ENCODE assay signal across 1 cellular context in genomic region chr6:26394289-26394688, GRCh38.
TF ChIP-seq lines count a peak whose summit lies in the region.

No MANE protein-coding gene starts in this region.

TF ChIP-seq in HEK293, 187 proteins besides CTCF, POLR2A, EP300 and RAD21 (continued from another document):
- TF ChIP-seq, protein P1, sequence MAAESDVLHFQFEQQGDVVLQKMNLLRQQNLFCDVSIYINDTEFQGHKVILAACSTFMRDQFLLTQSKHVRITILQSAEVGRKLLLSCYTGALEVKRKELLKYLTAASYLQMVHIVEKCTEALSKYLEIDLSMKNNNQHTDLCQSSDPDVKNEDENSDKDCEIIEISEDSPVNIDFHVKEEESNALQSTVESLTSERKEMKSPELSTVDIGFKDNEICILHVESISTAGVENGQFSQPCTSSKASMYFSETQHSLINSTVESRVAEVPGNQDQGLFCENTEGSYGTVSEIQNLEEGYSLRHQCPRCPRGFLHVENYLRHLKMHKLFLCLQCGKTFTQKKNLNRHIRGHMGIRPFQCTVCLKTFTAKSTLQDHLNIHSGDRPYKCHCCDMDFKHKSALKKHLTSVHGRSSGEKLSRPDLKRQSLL (tag by site-specific recombination; IDR thresholded peaks at IDR 0.05), result no peak
- TF ChIP-seq ZNF221 (tag by site-specific recombination; IDR thresholded peaks at IDR 0.05; ENCODE audit: borderline replicate concordance) (no peak), ZBTB17 (tag by site-specific recombination; IDR thresholded peaks at IDR 0.05) (no peak), KLF10 (tag by site-specific recombination; IDR thresholded peaks at IDR 0.05) (0 out of 2 replicates have a peak, but pooled peaks have one; percentile 41), FEZF1 (tag by site-specific recombination; IDR thresholded peaks at IDR 0.05) (peak; percentile 77), ZNF302 (tag by site-specific recombination; IDR thresholded peaks at IDR 0.05; ENCODE audit: low read depth) (no peak), ZNF623 (tag by site-specific recombination; IDR thresholded peaks at IDR 0.05) (no peak), ZBTB26 (tag by site-specific recombination; optimal IDR thresholded peaks at IDR 0.05) (no peak), ZNF157 (tag by site-specific recombination; IDR thresholded peaks at IDR 0.05) (no peak), ZNF37A (tag by site-specific recombination; IDR thresholded peaks at IDR 0.05) (no peak), ZNF121 (tag by site-specific recombination; IDR thresholded peaks at IDR 0.05) (no peak), KLF16 (tag by site-specific recombination; IDR thresholded peaks at IDR 0.05) (no peak), ZNF19 (tag by site-specific recombination; IDR thresholded peaks at IDR 0.05; ENCODE audit: low read depth) (no peak), PRDM1 (tag by site-specific recombination; IDR thresholded peaks at IDR 0.05) (peak; percentile 21; the same call in 1 of the 2 replicates), ZNF174 (tag by site-specific recombination; IDR thresholded peaks at IDR 0.05) (no peak), ZNF2 (tag by site-specific recombination; IDR thresholded peaks at IDR 0.05) (no peak), TRIM28 (IDR thresholded peaks at IDR 0.05; ENCODE audit: borderline replicate concordance, low read length) (no peak)
- TF ChIP-seq, protein P2, sequence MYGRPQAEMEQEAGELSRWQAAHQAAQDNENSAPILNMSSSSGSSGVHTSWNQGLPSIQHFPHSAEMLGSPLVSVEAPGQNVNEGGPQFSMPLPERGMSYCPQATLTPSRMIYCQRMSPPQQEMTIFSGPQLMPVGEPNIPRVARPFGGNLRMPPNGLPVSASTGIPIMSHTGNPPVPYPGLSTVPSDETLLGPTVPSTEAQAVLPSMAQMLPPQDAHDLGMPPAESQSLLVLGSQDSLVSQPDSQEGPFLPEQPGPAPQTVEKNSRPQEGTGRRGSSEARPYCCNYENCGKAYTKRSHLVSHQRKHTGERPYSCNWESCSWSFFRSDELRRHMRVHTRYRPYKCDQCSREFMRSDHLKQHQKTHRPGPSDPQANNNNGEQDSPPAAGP (tag by site-specific recombination; IDR thresholded peaks at IDR 0.05), result no peak
- TF ChIP-seq, protein P3, sequence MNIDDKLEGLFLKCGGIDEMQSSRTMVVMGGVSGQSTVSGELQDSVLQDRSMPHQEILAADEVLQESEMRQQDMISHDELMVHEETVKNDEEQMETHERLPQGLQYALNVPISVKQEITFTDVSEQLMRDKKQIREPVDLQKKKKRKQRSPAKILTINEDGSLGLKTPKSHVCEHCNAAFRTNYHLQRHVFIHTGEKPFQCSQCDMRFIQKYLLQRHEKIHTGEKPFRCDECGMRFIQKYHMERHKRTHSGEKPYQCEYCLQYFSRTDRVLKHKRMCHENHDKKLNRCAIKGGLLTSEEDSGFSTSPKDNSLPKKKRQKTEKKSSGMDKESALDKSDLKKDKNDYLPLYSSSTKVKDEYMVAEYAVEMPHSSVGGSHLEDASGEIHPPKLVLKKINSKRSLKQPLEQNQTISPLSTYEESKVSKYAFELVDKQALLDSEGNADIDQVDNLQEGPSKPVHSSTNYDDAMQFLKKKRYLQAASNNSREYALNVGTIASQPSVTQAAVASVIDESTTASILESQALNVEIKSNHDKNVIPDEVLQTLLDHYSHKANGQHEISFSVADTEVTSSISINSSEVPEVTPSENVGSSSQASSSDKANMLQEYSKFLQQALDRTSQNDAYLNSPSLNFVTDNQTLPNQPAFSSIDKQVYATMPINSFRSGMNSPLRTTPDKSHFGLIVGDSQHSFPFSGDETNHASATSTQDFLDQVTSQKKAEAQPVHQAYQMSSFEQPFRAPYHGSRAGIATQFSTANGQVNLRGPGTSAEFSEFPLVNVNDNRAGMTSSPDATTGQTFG (tag by site-specific recombination; IDR thresholded peaks at IDR 0.05; ENCODE audit: borderline replicate concordance), result no peak
- TF ChIP-seq, protein P4, sequence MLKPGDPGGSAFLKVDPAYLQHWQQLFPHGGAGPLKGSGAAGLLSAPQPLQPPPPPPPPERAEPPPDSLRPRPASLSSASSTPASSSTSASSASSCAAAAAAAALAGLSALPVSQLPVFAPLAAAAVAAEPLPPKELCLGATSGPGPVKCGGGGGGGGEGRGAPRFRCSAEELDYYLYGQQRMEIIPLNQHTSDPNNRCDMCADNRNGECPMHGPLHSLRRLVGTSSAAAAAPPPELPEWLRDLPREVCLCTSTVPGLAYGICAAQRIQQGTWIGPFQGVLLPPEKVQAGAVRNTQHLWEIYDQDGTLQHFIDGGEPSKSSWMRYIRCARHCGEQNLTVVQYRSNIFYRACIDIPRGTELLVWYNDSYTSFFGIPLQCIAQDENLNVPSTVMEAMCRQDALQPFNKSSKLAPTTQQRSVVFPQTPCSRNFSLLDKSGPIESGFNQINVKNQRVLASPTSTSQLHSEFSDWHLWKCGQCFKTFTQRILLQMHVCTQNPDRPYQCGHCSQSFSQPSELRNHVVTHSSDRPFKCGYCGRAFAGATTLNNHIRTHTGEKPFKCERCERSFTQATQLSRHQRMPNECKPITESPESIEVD (tag by site-specific recombination; IDR thresholded peaks at IDR 0.05), result no peak; the same call in 1 of the 2 replicates
